ENCODE assay signal across 21 cellular contexts in the genomic region with DNA sequence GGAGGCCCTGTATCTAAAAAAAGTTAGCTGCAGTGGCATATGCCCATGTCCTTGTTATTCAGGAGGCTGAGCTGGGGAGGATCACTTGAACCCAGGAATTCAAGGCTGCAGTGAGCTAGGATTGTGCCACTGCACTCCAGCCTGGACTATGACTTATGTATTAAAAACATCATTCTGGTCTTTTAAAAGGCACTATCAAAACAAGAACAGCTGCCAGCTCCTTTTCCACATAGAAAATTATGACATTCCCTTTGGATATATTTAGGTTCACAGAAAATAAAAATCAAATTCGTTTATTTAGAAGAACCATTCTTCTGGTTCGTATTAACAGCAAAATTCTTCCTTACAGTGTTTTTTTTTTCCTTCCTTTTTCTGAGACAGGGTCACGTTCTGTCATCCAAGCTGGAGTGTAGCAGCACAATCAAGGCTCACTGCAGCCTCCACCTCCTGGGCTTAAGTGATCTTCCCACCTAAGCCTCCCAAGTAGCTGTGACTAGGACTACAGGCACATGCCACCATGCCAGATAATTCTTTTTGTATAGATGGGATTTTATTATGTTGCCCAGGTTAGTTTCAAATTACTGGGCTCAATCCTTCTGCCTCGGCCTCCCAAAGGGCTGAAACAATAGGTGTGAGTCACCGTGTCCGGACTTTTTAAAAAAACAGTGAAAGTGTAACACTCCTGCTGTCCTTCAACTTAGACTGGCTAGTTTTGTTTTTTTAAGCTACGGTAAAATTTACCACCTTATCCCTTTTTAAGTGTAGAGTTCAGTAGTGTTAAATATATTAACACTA. TPM values are rescaled to one million over a fixed set of nuclear protein-coding genes. Genes with fewer than 3 reads are reported as not detected.
A peak's percentile ranks its signal among the peaks of the same experiment; 100 is the strongest.
DNase-seq lines count a peak whose midpoint lies in the region; ATAC-seq and TF ChIP-seq lines count a peak whose summit lies in the region.
"Had no signal": no experiment of that assay in that cellular context is flagged by ENCODE, and none has a peak within 500 bp of the region (broad histone marks: within the 10 kb centered on the region; RNA-seq: fewer than 3 reads in every experiment).

No MANE protein-coding gene starts in this region.

- no peak overlapping the region for H3K4me3 ChIP-seq in cardiac fibroblast (replicated peaks in 1 of 2; ENCODE audit: low read depth in 2 of 2, low read length in 2 of 2)
- no peak overlapping the region for H3K4me3 ChIP-seq in lower leg skin (ENCODE audit: low read depth, poor library complexity, severe bottlenecking)
- H3K4me3 ChIP-seq: heart right ventricle, left lung, psoas muscle, testis had no signal

- intact Hi-C loops in lower leg skin (cut with DNase I; ENCODE audit: low total_unique reads): no loop called here

- H3K36me3 Mint-ChIP-seq in memory B cell: peaks cover 31% of the 10 kb centered on the region

- 79 to 82% methylated on average over 7 of the region's 7 CpGs for WGBS in lower leg skin, 2 donors

- TF ChIP-seq CTCF in cardiac fibroblast (IDR thresholded peaks at IDR 0.05; ENCODE audit: low read depth, low read length) (no peak), lower leg skin (IDR thresholded peaks at IDR 0.05) (no peak)

- peak overlapping the region; percentile 39 for H3K27ac Mint-ChIP-seq in memory B cell
- H3K27ac Mint-ChIP-seq: activated CD4-positive, alpha-beta T cell treated with anti-CD3 and anti-CD28 coated beads, Interleukin-2, amount 10 ng/mL, durations not matched to agents 7 days and 5 days; activated naive CD8-positive, alpha-beta T cell treated with anti-CD3 and anti-CD28 coated beads for 36 hours; stimulated activated memory B cell treated with anti-CD40 and anti-IgM and Interleukin-4, amounts not matched to agents 10 μg/mL and 1 μg/mL and 100 μg/mL, for 72 hours had no signal

- TF ChIP-seq POLR2A in lower leg skin (IDR thresholded peaks at IDR 0.05): no peak

- H3K4me1 Mint-ChIP-seq in memory B cell: peaks cover 2% of the 10 kb centered on the region

- H3K27me3 Mint-ChIP-seq in memory B cell: no peaks in the 10 kb centered on the region
- H3K27me3 Mint-ChIP-seq: activated CD4-positive, alpha-beta T cell treated with anti-CD3 and anti-CD28 coated beads, Interleukin-2, amount 10 ng/mL, durations not matched to agents 7 days and 5 days; activated naive CD8-positive, alpha-beta T cell treated with anti-CD3 and anti-CD28 coated beads for 36 hours; stimulated activated memory B cell treated with anti-CD40 and anti-IgM and Interleukin-4, amounts not matched to agents 10 μg/mL and 1 μg/mL and 100 μg/mL, for 72 hours; T-helper 17 cell had no signal

- no peak for ATAC-seq in memory B cell (ENCODE audit: low read depth)
- no peak for ATAC-seq in HG02885 (IDR thresholded peaks at IDR 0.05; ENCODE audit: poor library complexity, unreplicated experiment)
- ATAC-seq: left lung; psoas muscle; stimulated activated memory B cell treated with anti-CD40 and anti-IgM and Interleukin-4, amounts not matched to agents 10 μg/mL and 1 μg/mL and 100 μg/mL, for 72 hours; T-helper 17 cell had no signal

- DNase-seq in LHCN-M2 (ENCODE audit: low read depth) (peak; percentile 78), cardiac fibroblast (ENCODE audit: low read depth in 2 of 2) (peak; percentile 33 to 66), memory B cell (ENCODE audit: low spot score in 2 of 2) (no peak), NCI-H82 treated with DMSO at 0.1 percent for 48 hours (lab: John Stamatoyannopoulos, UW; ENCODE audit: unreplicated experiment) (no peak), lower leg skin (ENCODE audit: low spot score in 2 of 2) (no peak), SHP77 (lab: John Stamatoyannopoulos, UW) (no peak)
- DNase-seq: activated CD4-positive, alpha-beta T cell treated with anti-CD3 and anti-CD28 coated beads, Interleukin-2, amount 10 ng/mL, durations not matched to agents 7 days and 5 days; activated naive CD8-positive, alpha-beta T cell treated with anti-CD3 and anti-CD28 coated beads for 36 hours; DMS53; heart right ventricle; KG1; left lung; NCI-H1048; NCI-H2029 treated with DMSO at 0.1 percent for 48 hours; NCI-H226; psoas muscle; small intestine; T-helper 17 cell; testis had no signal

- no peaks in the 10 kb centered on the region for H3K9me3 Mint-ChIP-seq in memory B cell
- H3K9me3 Mint-ChIP-seq: activated CD4-positive, alpha-beta T cell treated with anti-CD3 and anti-CD28 coated beads, Interleukin-2, amount 10 ng/mL, durations not matched to agents 7 days and 5 days; activated naive CD8-positive, alpha-beta T cell treated with anti-CD3 and anti-CD28 coated beads for 36 hours; stimulated activated memory B cell treated with anti-CD40 and anti-IgM and Interleukin-4, amounts not matched to agents 10 μg/mL and 1 μg/mL and 100 μg/mL, for 72 hours had no signal

- no peak overlapping the region for H3K4me3 Mint-ChIP-seq in memory B cell
- H3K4me3 Mint-ChIP-seq: activated CD4-positive, alpha-beta T cell treated with anti-CD3 and anti-CD28 coated beads, Interleukin-2, amount 10 ng/mL, durations not matched to agents 7 days and 5 days; activated naive CD8-positive, alpha-beta T cell treated with anti-CD3 and anti-CD28 coated beads for 36 hours; stimulated activated memory B cell treated with anti-CD40 and anti-IgM and Interleukin-4, amounts not matched to agents 10 μg/mL and 1 μg/mL and 100 μg/mL, for 72 hours; T-helper 17 cell had no signal

RNA-seq across cellular contexts. Expression of gene ICE2, which starts 13.9 kb away (rescaled TPM):
- total RNA-seq in LHCN-M2 (2014; rRNA removed): 16.4 and 20.0 TPM in 2 replicates
- 9.4 TPM for polyA plus RNA-seq in LHCN-M2 (2012)
- total RNA-seq in lower leg skin: 10 to 100 TPM; 14.4 to 21.2 (median 17.5) TPM

Comparison
In these comparisons a context has a peak if more than half of its experiments do, and no peak if none do; other contexts are left out.
1. DNase-seq: peak in LHCN-M2 (single experiment) and cardiac fibroblast (2 of 2); none in memory B cell (0 of 2), NCI-H82 treated with DMSO at 0.1 percent for 48 hours (single experiment), lower leg skin (0 of 2) and SHP77 (0 of 2).